25 cellular contexts compared by ENCODE assay signal in the genomic region with DNA sequence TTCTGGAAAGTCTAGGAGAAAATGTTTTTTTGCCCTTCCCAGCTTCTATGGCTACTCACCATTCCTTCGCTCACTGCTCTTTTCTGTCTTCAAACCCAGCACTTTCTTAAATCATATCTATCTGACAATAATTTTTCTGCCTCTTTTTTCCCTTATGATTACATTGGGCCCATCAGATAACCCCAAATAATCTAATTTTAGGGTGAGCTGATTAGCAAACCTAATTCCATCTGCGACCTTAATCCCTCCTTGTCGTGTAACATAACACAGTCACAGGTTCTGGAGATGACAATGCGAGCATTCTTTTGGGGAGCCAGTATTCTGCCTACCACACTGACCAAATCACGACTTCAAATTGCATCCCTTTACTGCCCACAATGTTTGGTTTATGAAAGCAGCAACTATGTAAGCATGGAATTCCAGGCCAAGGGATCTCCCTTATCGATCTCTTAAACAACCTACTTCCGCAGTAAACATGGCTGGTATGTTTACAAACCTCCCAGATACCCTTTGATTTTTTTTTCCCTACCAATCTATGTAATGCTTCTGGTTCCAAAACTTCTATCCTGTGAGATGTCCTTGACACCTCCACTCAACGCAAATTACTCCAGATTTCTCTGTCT.
DNase-seq lines count a peak whose midpoint lies in the region; ATAC-seq, FAIRE-seq and TF ChIP-seq lines count a peak whose summit lies in the region.
"Had no signal": no experiment of that assay in that cellular context is flagged by ENCODE, and none has a peak within 500 bp of the region (broad histone marks: within the 10 kb centered on the region; RNA-seq: fewer than 3 reads in every experiment).

No MANE protein-coding gene starts in this region.

- H3K36me3 Mint-ChIP-seq in Calu3 (ENCODE audit: insufficient read depth, unreplicated experiment): peaks cover 4% of the 10 kb centered on the region
- H3K36me3 Mint-ChIP-seq: CD14-positive monocyte had no signal

- ATAC-seq in HepG2: peak; percentile 90
- ATAC-seq: PC-3 had no signal

- no peak overlapping the region for H3K9ac ChIP-seq in HepG2 (ENCODE audit: insufficient read depth, low read depth, low read length)

- POLR2A ChIA-PET in HepG2 (lab: Yijun Ruan, JAX): no interaction called here

- TF ChIP-seq CTCF in Calu3 (IDR thresholded peaks at IDR 0.05; ENCODE audit: unreplicated experiment): no peak
- TF ChIP-seq CTCF in HepG2 (CRISPR knock-in tag; IDR thresholded peaks at IDR 0.05): no peak
- TF ChIP-seq CTCF in breast epithelium (IDR thresholded peaks at IDR 0.05): no peak
- TF ChIP-seq CTCF in GM20000 (IDR thresholded peaks at IDR 0.05; ENCODE audit: extremely low read depth, missing control alignments): no peak

- H4K20me1 ChIP-seq in HepG2 (ENCODE audit: insufficient read depth, low read length): no peaks in the 10 kb centered on the region

- H3K36me3 ChIP-seq in HepG2 (replicated peaks in 1 of 2; ENCODE audit: control insufficient read depth in 1 of 2, insufficient read depth in 2 of 2, low read length in 2 of 2) (no peaks in the 10 kb centered on the region), breast epithelium (no peaks in the 10 kb centered on the region)

- H3K27me3 Mint-ChIP-seq in Calu3 (ENCODE audit: unreplicated experiment): no peaks in the 10 kb centered on the region
- H3K27me3 Mint-ChIP-seq: B cell had no signal

- H3K4me3 ChIP-seq in HepG2 (replicated peaks in 1 of 3; ENCODE audit: insufficient read depth in 1 of 3, low read depth in 2 of 3, low read length in 3 of 3) (no peak overlapping the region), breast epithelium (no peak overlapping the region)

- WGBS in HepG2 (ENCODE audit: low lambda C conversion rate): 21% methylated on average over 8 of the region's 8 CpGs

- peak; percentile 70 to 82; a peak in 3 of 4 replicates for TF ChIP-seq EP300 in HepG2 (IDR thresholded peaks at IDR 0.05; ENCODE audit: low read depth in 2 of 2, low read length in 2 of 2)
- TF ChIP-seq EP300 in HepG2 (CRISPR knock-in tag; IDR thresholded peaks at IDR 0.05; ENCODE audit: borderline replicate concordance): peak; percentile 67; the same call in 1 of the 2 replicates

- peaks cover 25% of the 10 kb centered on the region for H3K9me3 ChIP-seq in HepG2 (ENCODE audit: low read length)
- no peaks in the 10 kb centered on the region for H3K9me3 ChIP-seq in breast epithelium

- peaks cover 18% of the 10 kb centered on the region for H3K4me1 Mint-ChIP-seq in Calu3 (ENCODE audit: low read depth, unreplicated experiment)
- H3K4me1 Mint-ChIP-seq: B cell had no signal

- H3K27me3 ChIP-seq in HepG2 (ENCODE audit: control insufficient read depth in 1 of 2, insufficient read depth in 2 of 2, low read length in 2 of 2): no peaks in the 10 kb centered on the region
- no peaks in the 10 kb centered on the region for H3K27me3 ChIP-seq in breast epithelium

- H3K79me2 ChIP-seq in HepG2 (ENCODE audit: insufficient read depth, low read length): no peaks in the 10 kb centered on the region

- no peak for FAIRE-seq in HepG2 (lab: Jason Lieb, UNC)
- FAIRE-seq: GM12892 had no signal

- peak overlapping the region; percentile 38 for H3K27ac ChIP-seq in HepG2 (ENCODE audit: extremely low read length, insufficient read depth, low read length)
- no peak overlapping the region for H3K27ac ChIP-seq in breast epithelium
- H3K27ac ChIP-seq: 22Rv1 had no signal

- no peak overlapping the region for H3K4me2 ChIP-seq in HepG2 (ENCODE audit: low read depth, low read length)

- H3K4me1 ChIP-seq in HepG2 (ENCODE audit: insufficient read depth, low read length) (peaks cover 20% of the 10 kb centered on the region), breast epithelium (no peaks in the 10 kb centered on the region)

- H3K27ac Mint-ChIP-seq in Calu3 (ENCODE audit: unreplicated experiment): peak overlapping the region; percentile 10
- H3K27ac Mint-ChIP-seq: B cell, CD14-positive monocyte had no signal

- DNase-seq in Calu3: peak; percentile 32
- peak; percentile 74 for DNase-seq in NCI-H82 (lab: John Stamatoyannopoulos, UW)
- peak; percentile 62 for DNase-seq in SW480 (ENCODE audit: low spot score)
- peak; percentile 70 for DNase-seq in HepG2 (ENCODE audit: low spot score)
- no peak for DNase-seq in breast epithelium (ENCODE audit: low spot score in 2 of 2)
- DNase-seq in NCI-H146 treated with DMSO at 0.1 percent for 48 hours (lab: John Stamatoyannopoulos, UW; ENCODE audit: unreplicated experiment): no peak
- DNase-seq in GM20000 (ENCODE audit: low spot score): no peak
- DNase-seq in activated naive CD4-positive, alpha-beta T cell treated with anti-CD3 and anti-CD28 coated beads, Interleukin-2, amount 50 U/mL, for 16 hours: no peak
- DNase-seq: DMS153; DND-41; HCEC 1CT; Karpas-422; NCI-H1092 treated with DMSO at 0.1 percent for 48 hours; NCI-H1436; NCI-H187 treated with DMSO at 0.1 percent for 48 hours; NCI-H2171 treated with DMSO at 0.1 percent for 48 hours; NCI-H345; NCI-H524; NCI-H748 treated with DMSO at 0.1 percent for 48 hours; NK-92 treated with Interleukin-12 subunit alpha and Interleukin-12 subunit beta, amount 100 ng/mL, for 24 hours; PC-3 had no signal

- TF ChIP-seq RAD21 in HepG2 (CRISPR knock-in tag; IDR thresholded peaks at IDR 0.05): no peak

- H2AFZ ChIP-seq in HepG2 (ENCODE audit: low read length): no peak overlapping the region

- CTCF ChIA-PET in Calu3 (lab: Charles Lee) (no interaction called here), HepG2 (lab: Yijun Ruan, JAX; ENCODE audit: low intra/inter-chr PET ratio, low total read pairs) (no interaction called here)

- H3K9me3 Mint-ChIP-seq in Calu3 (ENCODE audit: low read depth, unreplicated experiment): peaks cover 5% of the 10 kb centered on the region

- intact Hi-C loops in Calu3 (cut with micrococcal nuclease; ENCODE audit: unreplicated experiment) (no loop called here), HepG2 (cut with micrococcal nuclease; ENCODE audit: unreplicated experiment) (no loop called here), breast epithelium (cut with DNase I; ENCODE audit: low total_unique reads) (no loop called here)

- no peak for TF ChIP-seq POLR2A in HepG2 (IDR thresholded peaks at IDR 0.05; ENCODE audit: insufficient read depth in 1 of 2, low read depth in 2 of 2, low read length in 2 of 2)
- TF ChIP-seq POLR2A in breast epithelium (IDR thresholded peaks at IDR 0.05): no peak

- BruUV-seq in Calu3 (replicated peaks; lab: Mats Ljungman, UMichigan) (no TSS peak), HepG2 (replicated peaks; lab: Mats Ljungman, UMichigan) (no TSS peak)

- in situ Hi-C loops in HepG2 (cut with HindIII; ENCODE audit: extremely low pct_ligation_motif_present, low pct_unique_long_range_greater_than_20kb): no loop called here

- H3K4me3 Mint-ChIP-seq in Calu3 (ENCODE audit: low read depth, unreplicated experiment): peak overlapping the region; percentile 5
- H3K4me3 Mint-ChIP-seq: B cell, CD14-positive monocyte had no signal

TF ChIP-seq in HepG2, 621 proteins besides CTCF, POLR2A, EP300 and RAD21 (continues in another document):
- TF ChIP-seq FOXK2 (IDR thresholded peaks at IDR 0.05) (peak; percentile 74), ZMYM4 (CRISPR knock-in tag; IDR thresholded peaks at IDR 0.05) (peak; percentile 55; the same call in 1 of the 2 replicates), ZNF629 (CRISPR knock-in tag; conservative IDR thresholded peaks at IDR 0.05) (no peak), TBX2 (CRISPR knock-in tag; IDR thresholded peaks at IDR 0.05; ENCODE audit: borderline replicate concordance) (peak; percentile 35; the same call in 1 of the 2 replicates), RNF2 (conservative IDR thresholded peaks at IDR 0.05; ENCODE audit: low read depth) (no peak), LCORL (IDR thresholded peaks at IDR 0.05) (no peak), LCORL (CRISPR knock-in tag; IDR thresholded peaks at IDR 0.05) (peak; percentile 53; the same call in 1 of the 2 replicates), FOXA1 (IDR thresholded peaks at IDR 0.05) (peak; percentile 86), FOXA1 (CRISPR knock-in tag; IDR thresholded peaks at IDR 0.05) (peak; percentile 87), ZNF256 (CRISPR knock-in tag; conservative IDR thresholded peaks at IDR 0.05) (no peak), SMARCE1 (IDR thresholded peaks at IDR 0.05; ENCODE audit: borderline replicate concordance) (peak; percentile 60; the same call in 1 of the 2 replicates), CC2D1A (CRISPR knock-in tag; IDR thresholded peaks at IDR 0.05) (no peak), FOXK1 (CRISPR knock-in tag; IDR thresholded peaks at IDR 0.05; ENCODE audit: borderline replicate concordance, low read depth) (peak; percentile 99), DNMT3B (CRISPR knock-in tag; conservative IDR thresholded peaks at IDR 0.05) (peak; percentile 76; the same call in 1 of the 2 replicates), NCOA2 (CRISPR knock-in tag; IDR thresholded peaks at IDR 0.05) (peak; percentile 86), SYNCRIP (IDR thresholded peaks at IDR 0.05; ENCODE audit: insufficient read depth, low read depth, low read length) (no peak), ZFP1 (CRISPR knock-in tag; IDR thresholded peaks at IDR 0.05) (peak; percentile 42; the same call in 1 of the 2 replicates)
- TF ChIP-seq, protein P1, sequence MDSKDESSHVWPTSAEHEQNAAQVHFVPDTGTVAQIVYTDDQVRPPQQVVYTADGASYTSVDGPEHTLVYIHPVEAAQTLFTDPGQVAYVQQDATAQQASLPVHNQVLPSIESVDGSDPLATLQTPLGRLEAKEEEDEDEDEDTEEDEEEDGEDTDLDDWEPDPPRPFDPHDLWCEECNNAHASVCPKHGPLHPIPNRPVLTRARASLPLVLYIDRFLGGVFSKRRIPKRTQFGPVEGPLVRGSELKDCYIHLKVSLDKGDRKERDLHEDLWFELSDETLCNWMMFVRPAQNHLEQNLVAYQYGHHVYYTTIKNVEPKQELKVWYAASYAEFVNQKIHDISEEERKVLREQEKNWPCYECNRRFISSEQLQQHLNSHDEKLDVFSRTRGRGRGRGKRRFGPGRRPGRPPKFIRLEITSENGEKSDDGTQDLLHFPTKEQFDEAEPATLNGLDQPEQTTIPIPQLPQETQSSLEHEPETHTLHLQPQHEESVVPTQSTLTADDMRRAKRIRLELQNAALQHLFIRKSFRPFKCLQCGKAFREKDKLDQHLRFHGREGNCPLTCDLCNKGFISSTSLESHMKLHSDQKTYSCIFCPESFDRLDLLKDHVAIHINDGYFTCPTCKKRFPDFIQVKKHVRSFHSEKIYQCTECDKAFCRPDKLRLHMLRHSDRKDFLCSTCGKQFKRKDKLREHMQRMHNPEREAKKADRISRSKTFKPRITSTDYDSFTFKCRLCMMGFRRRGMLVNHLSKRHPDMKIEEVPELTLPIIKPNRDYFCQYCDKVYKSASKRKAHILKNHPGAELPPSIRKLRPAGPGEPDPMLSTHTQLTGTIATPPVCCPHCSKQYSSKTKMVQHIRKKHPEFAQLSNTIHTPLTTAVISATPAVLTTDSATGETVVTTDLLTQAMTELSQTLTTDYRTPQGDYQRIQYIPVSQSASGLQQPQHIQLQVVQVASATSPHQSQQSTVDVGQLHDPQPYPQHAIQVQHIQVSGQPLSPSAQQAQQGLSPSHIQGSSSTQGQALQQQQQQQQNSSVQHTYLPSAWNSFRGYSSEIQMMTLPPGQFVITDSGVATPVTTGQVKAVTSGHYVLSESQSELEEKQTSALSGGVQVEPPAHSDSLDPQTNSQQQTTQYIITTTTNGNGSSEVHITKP (CRISPR knock-in tag; IDR thresholded peaks at IDR 0.05; ENCODE audit: low read depth): no peak

Comparison
In these comparisons a context has a peak if more than half of its experiments do, and no peak if none do; other contexts are left out.
1. DNase-seq: peak in Calu3 (single experiment), NCI-H82 (single experiment), SW480 (single experiment) and HepG2 (single experiment); none in breast epithelium (0 of 2), NCI-H146 treated with DMSO at 0.1 percent for 48 hours (single experiment), GM20000 (single experiment) and activated naive CD4-positive, alpha-beta T cell treated with anti-CD3 and anti-CD28 coated beads, Interleukin-2, amount 50 U/mL, for 16 hours (single experiment).